18 cellular contexts compared by ENCODE assay signal in genomic region chr4:7894098-7894676, GRCh38. TPM values are rescaled to one million over a fixed set of nuclear protein-coding genes. Genes with fewer than 3 reads are reported as not detected.
A peak's percentile ranks its signal among the peaks of the same experiment; 100 is the strongest.
DNase-seq lines count a peak whose midpoint lies in the region; ATAC-seq, FAIRE-seq and TF ChIP-seq lines count a peak whose summit lies in the region.
"Had no signal": no experiment of that assay in that cellular context is flagged by ENCODE, and none has a peak within 500 bp of the region (broad histone marks: within the 10 kb centered on the region; RNA-seq: fewer than 3 reads in every experiment).

No MANE protein-coding gene starts in this region.

- ATAC-seq in Right ventricle myocardium superior (ENCODE audit: poor library complexity) = no peak
- ATAC-seq in effector memory CD8-positive, alpha-beta T cell (replicated peaks) = no peak
- ATAC-seq: left ventricle myocardium superior; natural killer cell treated with Interleukin-12 subunit alpha and Interleukin-12 subunit beta and Interleukin-15 and Interleukin-18, amount 100 ng/mL, for 72 hours had no signal

- H3K27ac ChIP-seq in cardiac muscle cell = peak overlapping the region; percentile 65
- H3K27ac ChIP-seq in muscle layer of colon (ENCODE audit: low read depth, low read length) = peak overlapping the region; percentile 67
- H3K27ac ChIP-seq: vagina had no signal

- H3K9me3 ChIP-seq in cardiac muscle cell (ENCODE audit: low read depth) = no peaks in the 10 kb centered on the region
- no peaks in the 10 kb centered on the region for H3K9me3 ChIP-seq in muscle layer of colon (ENCODE audit: low read length)
- H3K9me3 ChIP-seq: vagina had no signal

- H3K27ac Mint-ChIP-seq in type B pancreatic cell = peak overlapping the region; percentile 70
- peak overlapping the region in 1 of 2 donors; percentile 41 for H3K27ac Mint-ChIP-seq in effector memory CD8-positive, alpha-beta T cell
- H3K27ac Mint-ChIP-seq: activated T-helper 2 cell treated with anti-CD3 and anti-CD28 coated beads, Interferon-gamma antibody, Interleukin-2, Interleukin-4, amounts not matched to agents 10 μg/mL and 5 μg/mL and 100 μg/mL, durations not matched to agents 14 hours and 24 hours and 36 hours; natural killer cell treated with Interleukin-12 subunit alpha and Interleukin-12 subunit beta and Interleukin-15 and Interleukin-18, amount 100 ng/mL, for 72 hours; stimulated activated naive CD8-positive, alpha-beta T cell treated with anti-CD3 and anti-CD28 coated beads, Interleukin-15, Interleukin-2, amounts not matched to agents 100 ng/mL and 50 ng/mL, for 24 hours had no signal

- no peaks in the 10 kb centered on the region for H3K36me3 ChIP-seq in cardiac muscle cell
- no peaks in the 10 kb centered on the region for H3K36me3 ChIP-seq in bronchial epithelial cell (ENCODE audit: control insufficient read depth, insufficient read depth, low read length)
- no peaks in the 10 kb centered on the region for H3K36me3 ChIP-seq in muscle layer of colon (ENCODE audit: insufficient read depth, low read length)
- H3K36me3 ChIP-seq: vagina had no signal

- no peak for TF ChIP-seq CTCF in cardiac muscle cell (IDR thresholded peaks at IDR 0.05; ENCODE audit: low read depth, low read length)
- TF ChIP-seq CTCF in bronchial epithelial cell (IDR thresholded peaks at IDR 0.05; ENCODE audit: insufficient read depth, low read length, severe bottlenecking) = no peak
- no peak for TF ChIP-seq CTCF in type B pancreatic cell (conservative IDR thresholded peaks at IDR 0.05)
- TF ChIP-seq CTCF in GM20000 (IDR thresholded peaks at IDR 0.05; ENCODE audit: extremely low read depth, missing control alignments) = no peak

- H3K27me3 ChIP-seq in cardiac muscle cell (no peaks in the 10 kb centered on the region), bronchial epithelial cell (ENCODE audit: control insufficient read depth, insufficient read depth, low read length) (no peaks in the 10 kb centered on the region), muscle layer of colon (ENCODE audit: control insufficient read depth in 1 of 2, insufficient read depth in 2 of 2, low read length in 2 of 2) (no peaks in the 10 kb centered on the region)
- H3K27me3 ChIP-seq: vagina had no signal

- H3K27me3 Mint-ChIP-seq in type B pancreatic cell = no peaks in the 10 kb centered on the region
- H3K27me3 Mint-ChIP-seq in effector memory CD8-positive, alpha-beta T cell = no peaks in the 10 kb centered on the region
- H3K27me3 Mint-ChIP-seq: CD4-positive, alpha-beta memory T cell had no signal

- no peak overlapping the region for H3K4me3 ChIP-seq in cardiac muscle cell
- H3K4me3 ChIP-seq in bronchial epithelial cell (ENCODE audit: low read depth, low read length) = no peak overlapping the region
- no peak overlapping the region for H3K4me3 ChIP-seq in muscle layer of colon (ENCODE audit: low read depth in 1 of 2, low read length in 2 of 2)
- H3K4me3 ChIP-seq: vagina had no signal

- peaks cover 43% of the 10 kb centered on the region for H3K4me1 Mint-ChIP-seq in type B pancreatic cell (ENCODE audit: unreplicated experiment)
- H3K4me1 Mint-ChIP-seq in effector memory CD8-positive, alpha-beta T cell (ENCODE audit: low read depth in 2 of 2) = peaks cover 6 to 25% of the 10 kb centered on the region in 2 donors

- H3K4me3 Mint-ChIP-seq in type B pancreatic cell = peak overlapping the region; percentile 7
- no peak overlapping the region for H3K4me3 Mint-ChIP-seq in effector memory CD8-positive, alpha-beta T cell
- H3K4me3 Mint-ChIP-seq: CD4-positive, alpha-beta memory T cell; natural killer cell treated with Interleukin-12 subunit alpha and Interleukin-12 subunit beta and Interleukin-15 and Interleukin-18, amount 100 ng/mL, for 72 hours; stimulated activated naive CD8-positive, alpha-beta T cell treated with anti-CD3 and anti-CD28 coated beads, Interleukin-15, Interleukin-2, amounts not matched to agents 100 ng/mL and 50 ng/mL, for 24 hours had no signal

- intact Hi-C loops in Right ventricle myocardium superior (cut with DNase I) = no loop called here
- intact Hi-C loops in head of caudate nucleus (cut with DNase I) = no loop called here

- no peak for FAIRE-seq in bronchial epithelial cell (lab: Jason Lieb, UNC)
- FAIRE-seq: GM19239 had no signal

- H3K9ac ChIP-seq in muscle layer of colon (ENCODE audit: low read length) = no peak overlapping the region

- H3K9me3 Mint-ChIP-seq in type B pancreatic cell = no peaks in the 10 kb centered on the region
- H3K9me3 Mint-ChIP-seq in effector memory CD8-positive, alpha-beta T cell = no peaks in the 10 kb centered on the region
- H3K9me3 Mint-ChIP-seq: activated T-helper 2 cell treated with anti-CD3 and anti-CD28 coated beads, Interferon-gamma antibody, Interleukin-2, Interleukin-4, amounts not matched to agents 10 μg/mL and 5 μg/mL and 100 μg/mL, durations not matched to agents 14 hours and 24 hours and 36 hours; natural killer cell treated with Interleukin-12 subunit alpha and Interleukin-12 subunit beta and Interleukin-15 and Interleukin-18, amount 100 ng/mL, for 72 hours had no signal

- DNase-seq in cardiac muscle cell (ENCODE audit: low read depth in 1 of 2, low spot score in 1 of 2) (no peak), Right ventricle myocardium superior (no peak), bronchial epithelial cell (ENCODE audit: low read depth) (peak; percentile 87), type B pancreatic cell (ENCODE audit: extremely low spot score, unreplicated experiment) (no peak), GM20000 (ENCODE audit: low spot score) (no peak), head of caudate nucleus (no peak)
- no peak for DNase-seq in effector memory CD8-positive, alpha-beta T cell
- DNase-seq: CD4-positive, alpha-beta memory T cell; foreskin fibroblast; left ventricle myocardium superior; NCI-H1417 treated with DMSO at 0.1 percent for 48 hours; NCI-H226 had no signal

- H3K4me1 ChIP-seq in cardiac muscle cell (ENCODE audit: low read depth) (peaks cover 46% of the 10 kb centered on the region), muscle layer of colon (ENCODE audit: insufficient read depth, low read length) (peaks cover 60% of the 10 kb centered on the region)

- H3K36me3 Mint-ChIP-seq in type B pancreatic cell = peaks cover 14% of the 10 kb centered on the region
- no peaks in the 10 kb centered on the region for H3K36me3 Mint-ChIP-seq in effector memory CD8-positive, alpha-beta T cell (ENCODE audit: insufficient read depth)
- H3K36me3 Mint-ChIP-seq: natural killer cell treated with Interleukin-12 subunit alpha and Interleukin-12 subunit beta and Interleukin-15 and Interleukin-18, amount 100 ng/mL, for 72 hours had no signal

RNA-seq across cellular contexts. Expression of gene AFAP1, which starts 45.5 kb away (rescaled TPM):
- total RNA-seq in cardiac muscle cell (16.3 and 31.9 TPM in 2 replicates), Right ventricle myocardium superior (6.2 TPM), bronchial epithelial cell (6.8 and 16.1 TPM in 2 replicates), type B pancreatic cell (ENCODE audit: low replicate concordance) (36.6 and 37.2 TPM in 2 replicates)
- polyA plus RNA-seq in cardiac muscle cell = 10.5 and 19.9 TPM in 2 replicates
